Comparison of ENCODE assay signal across 1 cellular context in the genomic region with DNA sequence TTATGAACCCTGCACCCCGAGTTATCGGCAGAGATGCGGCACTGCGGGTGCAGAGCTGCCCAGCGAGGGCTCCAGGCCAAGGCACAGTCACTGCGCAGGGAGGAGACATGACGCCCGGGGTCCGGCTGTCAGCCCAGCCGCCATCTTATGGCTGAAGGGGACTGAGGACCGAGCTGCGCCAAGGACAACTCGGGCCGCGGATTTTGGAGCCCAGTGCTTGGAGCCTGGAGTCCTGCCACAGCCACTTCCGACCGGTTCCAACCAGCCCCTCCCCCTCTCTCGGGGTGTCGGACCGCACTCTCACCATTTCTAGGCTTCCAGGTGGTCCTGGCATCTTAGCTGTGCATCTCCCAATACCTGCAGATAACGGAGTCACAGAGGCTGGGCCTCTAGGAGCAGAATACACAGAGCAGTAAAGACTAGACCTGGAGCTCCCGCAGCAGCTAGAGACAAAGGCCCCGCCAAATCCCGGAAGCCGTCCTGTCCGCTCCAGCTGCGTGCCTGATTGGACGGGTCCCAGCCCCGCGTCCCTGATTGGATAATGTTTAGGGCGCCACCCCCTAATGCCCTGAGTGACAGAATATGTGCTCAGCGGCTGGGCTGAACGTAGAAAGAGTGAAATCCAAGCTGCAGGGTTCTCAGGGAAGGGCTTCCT.
TF ChIP-seq lines count a peak whose summit lies in the region.

Gene ZNF680 (minus strand): TSS at position 451 of the 655 bp plus-strand sequence. CDS start 117 bp downstream, at position 334.

TF ChIP-seq in K562, 482 proteins besides CTCF, POLR2A, EP300 and RAD21 (continued from another document):
- TF ChIP-seq, protein P1, sequence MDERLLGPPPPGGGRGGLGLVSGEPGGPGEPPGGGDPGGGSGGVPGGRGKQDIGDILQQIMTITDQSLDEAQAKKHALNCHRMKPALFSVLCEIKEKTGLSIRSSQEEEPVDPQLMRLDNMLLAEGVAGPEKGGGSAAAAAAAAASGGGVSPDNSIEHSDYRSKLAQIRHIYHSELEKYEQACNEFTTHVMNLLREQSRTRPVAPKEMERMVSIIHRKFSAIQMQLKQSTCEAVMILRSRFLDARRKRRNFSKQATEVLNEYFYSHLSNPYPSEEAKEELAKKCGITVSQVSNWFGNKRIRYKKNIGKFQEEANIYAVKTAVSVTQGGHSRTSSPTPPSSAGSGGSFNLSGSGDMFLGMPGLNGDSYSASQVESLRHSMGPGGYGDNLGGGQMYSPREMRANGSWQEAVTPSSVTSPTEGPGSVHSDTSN (CRISPR knock-in tag; IDR thresholded peaks at IDR 0.05; ENCODE audit: low read depth): peak; percentile 69
- TF ChIP-seq, protein P1 (tag; conservative IDR thresholded peaks at IDR 0.05; ENCODE audit: low read depth): peak; percentile 89
- TF ChIP-seq PML (IDR thresholded peaks at IDR 0.05; ENCODE audit: low read length) (peak; percentile 77; the same call in 1 of the 2 replicates), SAFB2 (IDR thresholded peaks at IDR 0.05; ENCODE audit: borderline replicate concordance, low read depth, low read length, severe bottlenecking) (no peak), FOS (IDR thresholded peaks at IDR 0.05; ENCODE audit: extremely low read depth, insufficient read length) (peak; percentile 81), YY1 (IDR thresholded peaks at IDR 0.05; ENCODE audit: borderline replicate concordance in 1 of 3, control insufficient read depth in 1 of 3, extremely low read depth in 1 of 3, insufficient read depth in 3 of 3, insufficient read length in 1 of 3, insufficient replicate concordance in 2 of 3, low read depth in 1 of 3, low read length in 2 of 3) (peak; percentile 48 to 92 (median 81)), SMARCE1 (IDR thresholded peaks at IDR 0.05) (no peak), U2AF2 (optimal IDR thresholded peaks at IDR 0.05; ENCODE audit: low read depth, low read length) (no peak), SP1 (CRISPR knock-in tag; IDR thresholded peaks at IDR 0.05) (0 out of 2 replicates have a peak, but pooled peaks have one; percentile 18), ATF1 (CRISPR knock-in tag; IDR thresholded peaks at IDR 0.05) (no peak), ATF1 (tag; IDR thresholded peaks at IDR 0.05) (peak; percentile 66), TRIM28 (IDR thresholded peaks at IDR 0.05) (0 out of 2 replicates have a peak, but pooled peaks have one; percentile 38), TAF9B (IDR thresholded peaks at IDR 0.05; ENCODE audit: partially characterized antibody) (peak; percentile 64), RBM25 (IDR thresholded peaks at IDR 0.05; ENCODE audit: low read depth, low read length, severe bottlenecking) (peak; percentile 72), SAP30 (IDR thresholded peaks at IDR 0.05; ENCODE audit: borderline replicate concordance, insufficient read depth, low read depth, low read length, poor library complexity, severe bottlenecking) (peak; percentile 82), GABPA (tag; conservative IDR thresholded peaks at IDR 0.05; ENCODE audit: low read depth) (0 out of 2 replicates have a peak, but pooled peaks have one; percentile 49), ZNF77 (CRISPR knock-in tag; IDR thresholded peaks at IDR 0.05) (no peak), NFATC3 (IDR thresholded peaks at IDR 0.05) (no peak), ZNF282 (CRISPR knock-in tag; IDR thresholded peaks at IDR 0.05) (no peak), ZNF274 (IDR thresholded peaks at IDR 0.05; ENCODE audit: borderline replicate concordance, low read depth, low read length) (no peak), POLR2H (tag; IDR thresholded peaks at IDR 0.05; ENCODE audit: low read depth) (peak; percentile 80), TBP (optimal IDR thresholded peaks at IDR 0.05; ENCODE audit: low read depth, low read length) (peak; percentile 73), ELF1 (tag; IDR thresholded peaks at IDR 0.05) (peak; percentile 74), SNRNP70 (optimal IDR thresholded peaks at IDR 0.05; ENCODE audit: low read depth, low read length) (no peak), FOXP1 (CRISPR knock-in tag; IDR thresholded peaks at IDR 0.05) (no peak), MAFF (IDR thresholded peaks at IDR 0.05; ENCODE audit: low read length) (no peak), PHF8 (IDR thresholded peaks at IDR 0.05; ENCODE audit: borderline replicate concordance, low read length) (peak; percentile 93), ZNF398 (CRISPR knock-in tag; IDR thresholded peaks at IDR 0.05) (no peak), BCOR (IDR thresholded peaks at IDR 0.05) (0 out of 2 replicates have a peak, but pooled peaks have one; percentile 24), ZFP36 (IDR thresholded peaks at IDR 0.05; ENCODE audit: low read depth, low read length, partially characterized antibody) (peak; percentile 36), TBL1XR1 (IDR thresholded peaks at IDR 0.05; ENCODE audit: low read length in 2 of 2) (0 out of 4 replicates have a peak, but pooled peaks of 1 of the 2 experiments have one; percentile 39), CTBP1 (IDR thresholded peaks at IDR 0.05; ENCODE audit: borderline replicate concordance) (0 out of 2 replicates have a peak, but pooled peaks have one; percentile 63), VEZF1 (CRISPR knock-in tag; IDR thresholded peaks at IDR 0.05) (peak; percentile 12; the same call in 1 of the 2 replicates), NUFIP1 (IDR thresholded peaks at IDR 0.05; ENCODE audit: partially characterized antibody) (no peak), ILF3 (IDR thresholded peaks at IDR 0.05; ENCODE audit: borderline replicate concordance) (no peak), HDAC1 (IDR thresholded peaks at IDR 0.05) (peak in 1 of 2 experiments; percentile 72; a peak in 1 of 4 replicates), ZFX (CRISPR knock-in tag; IDR thresholded peaks at IDR 0.05) (peak; percentile 73), SRF (CRISPR knock-in tag; IDR thresholded peaks at IDR 0.05) (peak in 1 of 2 experiments; percentile 59; a peak in 1 of 4 replicates), ETV5 (CRISPR knock-in tag; IDR thresholded peaks at IDR 0.05; ENCODE audit: low read depth) (0 out of 2 replicates have a peak, but pooled peaks have one; percentile 40), SUPT5H (IDR thresholded peaks at IDR 0.05) (peak; percentile 87), HMGN3 (IDR thresholded peaks at IDR 0.05; ENCODE audit: borderline replicate concordance, extremely low read depth, insufficient read length, low read depth, low read length) (peak; percentile 24), SRSF3 (IDR thresholded peaks at IDR 0.05; ENCODE audit: insufficient read depth, low read length) (no peak), BHLHE40 (IDR thresholded peaks at IDR 0.05; ENCODE audit: low read length) (0 out of 2 replicates have a peak, but pooled peaks have one; percentile 14), GTF2E2 (tag; IDR thresholded peaks at IDR 0.05) (peak; percentile 60; the same call in 1 of the 2 replicates), NFYB (IDR thresholded peaks at IDR 0.05; ENCODE audit: extremely low read depth, insufficient read length) (peak; percentile 94), ZNF12 (CRISPR knock-in tag; IDR thresholded peaks at IDR 0.05) (peak; percentile 66; the same call in 1 of the 2 replicates), HCFC1 (IDR thresholded peaks at IDR 0.05; ENCODE audit: low read depth, low read length) (peak; percentile 26; the same call in 1 of the 2 replicates), NEUROD1 (IDR thresholded peaks at IDR 0.05; ENCODE audit: borderline replicate concordance, low read depth, low read length, partially characterized antibody) (peak; percentile 4), CC2D1A (IDR thresholded peaks at IDR 0.05) (0 out of 2 replicates have a peak, but pooled peaks have one; percentile 25), RB1 (IDR thresholded peaks at IDR 0.05; ENCODE audit: low read depth) (peak; percentile 61), SPI1 (IDR thresholded peaks at IDR 0.05; ENCODE audit: borderline replicate concordance, low read depth, low read length) (peak; percentile 48; the same call in 1 of the 2 replicates), HEY1 (CRISPR knock-in tag; IDR thresholded peaks at IDR 0.05; ENCODE audit: borderline replicate concordance) (no peak), ETV6 (IDR thresholded peaks at IDR 0.05; ENCODE audit: borderline replicate concordance in 1 of 2, low read depth in 2 of 2, low read length in 1 of 2) (no peak), ETV6 (CRISPR knock-in tag; IDR thresholded peaks at IDR 0.05; ENCODE audit: borderline replicate concordance) (no peak)
- TF ChIP-seq, protein P2, sequence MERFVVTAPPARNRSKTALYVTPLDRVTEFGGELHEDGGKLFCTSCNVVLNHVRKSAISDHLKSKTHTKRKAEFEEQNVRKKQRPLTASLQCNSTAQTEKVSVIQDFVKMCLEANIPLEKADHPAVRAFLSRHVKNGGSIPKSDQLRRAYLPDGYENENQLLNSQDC (CRISPR knock-in tag; IDR thresholded peaks at IDR 0.05): no peak
- TF ChIP-seq, protein P3, sequence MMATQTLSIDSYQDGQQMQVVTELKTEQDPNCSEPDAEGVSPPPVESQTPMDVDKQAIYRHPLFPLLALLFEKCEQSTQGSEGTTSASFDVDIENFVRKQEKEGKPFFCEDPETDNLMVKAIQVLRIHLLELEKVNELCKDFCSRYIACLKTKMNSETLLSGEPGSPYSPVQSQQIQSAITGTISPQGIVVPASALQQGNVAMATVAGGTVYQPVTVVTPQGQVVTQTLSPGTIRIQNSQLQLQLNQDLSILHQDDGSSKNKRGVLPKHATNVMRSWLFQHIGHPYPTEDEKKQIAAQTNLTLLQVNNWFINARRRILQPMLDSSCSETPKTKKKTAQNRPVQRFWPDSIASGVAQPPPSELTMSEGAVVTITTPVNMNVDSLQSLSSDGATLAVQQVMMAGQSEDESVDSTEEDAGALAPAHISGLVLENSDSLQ (IDR thresholded peaks at IDR 0.05): peak; percentile 98
- TF ChIP-seq, protein P4, sequence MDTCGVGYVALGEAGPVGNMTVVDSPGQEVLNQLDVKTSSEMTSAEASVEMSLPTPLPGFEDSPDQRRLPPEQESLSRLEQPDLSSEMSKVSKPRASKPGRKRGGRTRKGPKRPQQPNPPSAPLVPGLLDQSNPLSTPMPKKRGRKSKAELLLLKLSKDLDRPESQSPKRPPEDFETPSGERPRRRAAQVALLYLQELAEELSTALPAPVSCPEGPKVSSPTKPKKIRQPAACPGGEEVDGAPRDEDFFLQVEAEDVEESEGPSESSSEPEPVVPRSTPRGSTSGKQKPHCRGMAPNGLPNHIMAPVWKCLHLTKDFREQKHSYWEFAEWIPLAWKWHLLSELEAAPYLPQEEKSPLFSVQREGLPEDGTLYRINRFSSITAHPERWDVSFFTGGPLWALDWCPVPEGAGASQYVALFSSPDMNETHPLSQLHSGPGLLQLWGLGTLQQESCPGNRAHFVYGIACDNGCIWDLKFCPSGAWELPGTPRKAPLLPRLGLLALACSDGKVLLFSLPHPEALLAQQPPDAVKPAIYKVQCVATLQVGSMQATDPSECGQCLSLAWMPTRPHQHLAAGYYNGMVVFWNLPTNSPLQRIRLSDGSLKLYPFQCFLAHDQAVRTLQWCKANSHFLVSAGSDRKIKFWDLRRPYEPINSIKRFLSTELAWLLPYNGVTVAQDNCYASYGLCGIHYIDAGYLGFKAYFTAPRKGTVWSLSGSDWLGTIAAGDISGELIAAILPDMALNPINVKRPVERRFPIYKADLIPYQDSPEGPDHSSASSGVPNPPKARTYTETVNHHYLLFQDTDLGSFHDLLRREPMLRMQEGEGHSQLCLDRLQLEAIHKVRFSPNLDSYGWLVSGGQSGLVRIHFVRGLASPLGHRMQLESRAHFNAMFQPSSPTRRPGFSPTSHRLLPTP (IDR thresholded peaks at IDR 0.05; ENCODE audit: borderline replicate concordance, extremely low read depth, insufficient read length): no peak
- TF ChIP-seq, protein P5, sequence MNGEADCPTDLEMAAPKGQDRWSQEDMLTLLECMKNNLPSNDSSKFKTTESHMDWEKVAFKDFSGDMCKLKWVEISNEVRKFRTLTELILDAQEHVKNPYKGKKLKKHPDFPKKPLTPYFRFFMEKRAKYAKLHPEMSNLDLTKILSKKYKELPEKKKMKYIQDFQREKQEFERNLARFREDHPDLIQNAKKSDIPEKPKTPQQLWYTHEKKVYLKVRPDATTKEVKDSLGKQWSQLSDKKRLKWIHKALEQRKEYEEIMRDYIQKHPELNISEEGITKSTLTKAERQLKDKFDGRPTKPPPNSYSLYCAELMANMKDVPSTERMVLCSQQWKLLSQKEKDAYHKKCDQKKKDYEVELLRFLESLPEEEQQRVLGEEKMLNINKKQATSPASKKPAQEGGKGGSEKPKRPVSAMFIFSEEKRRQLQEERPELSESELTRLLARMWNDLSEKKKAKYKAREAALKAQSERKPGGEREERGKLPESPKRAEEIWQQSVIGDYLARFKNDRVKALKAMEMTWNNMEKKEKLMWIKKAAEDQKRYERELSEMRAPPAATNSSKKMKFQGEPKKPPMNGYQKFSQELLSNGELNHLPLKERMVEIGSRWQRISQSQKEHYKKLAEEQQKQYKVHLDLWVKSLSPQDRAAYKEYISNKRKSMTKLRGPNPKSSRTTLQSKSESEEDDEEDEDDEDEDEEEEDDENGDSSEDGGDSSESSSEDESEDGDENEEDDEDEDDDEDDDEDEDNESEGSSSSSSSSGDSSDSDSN (IDR thresholded peaks at IDR 0.05; ENCODE audit: borderline replicate concordance in 1 of 2, low read depth in 2 of 2, low read length in 2 of 2): no peak
